In the genomic region with DNA sequence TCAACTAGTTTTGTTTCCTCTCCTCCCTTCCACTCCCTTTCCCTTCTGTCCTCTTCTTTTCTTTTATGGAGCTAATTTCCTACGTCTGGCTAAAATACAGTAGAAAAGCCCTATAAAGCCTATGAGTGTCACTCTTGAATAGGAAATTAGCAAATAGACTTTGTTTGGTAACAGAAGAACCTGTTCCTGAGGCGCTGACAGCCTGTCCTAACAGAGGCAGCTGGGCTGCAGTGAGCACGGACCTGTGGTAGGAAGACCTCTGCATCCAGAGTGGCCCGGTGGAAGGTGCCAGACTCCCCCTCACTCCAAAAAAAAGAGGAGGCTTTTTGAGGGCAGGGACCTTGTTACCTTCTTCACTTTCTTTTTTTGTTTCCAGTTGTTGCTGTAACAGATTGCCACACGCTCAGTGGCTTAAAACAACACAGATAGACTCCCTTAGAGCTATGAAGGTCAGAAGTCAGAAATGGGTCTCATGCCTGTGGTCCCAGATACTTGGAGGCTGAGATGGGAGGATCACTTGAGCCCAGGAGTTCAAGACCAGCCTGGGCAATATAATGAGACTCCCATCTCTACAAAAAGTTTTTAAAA, we compare ENCODE assay signal across 11 cellular contexts.
A peak's percentile ranks its signal among the peaks of the same experiment; 100 is the strongest.
DNase-seq lines count a peak whose midpoint lies in the region; ATAC-seq and TF ChIP-seq lines count a peak whose summit lies in the region.
"Had no signal": no experiment of that assay in that cellular context is flagged by ENCODE, and none has a peak within 500 bp of the region (broad histone marks: within the 10 kb centered on the region; RNA-seq: fewer than 3 reads in every experiment).

No MANE protein-coding gene starts in this region.

- CTCF ChIA-PET in Panc1 (lab: Charles Lee): no interaction called here

- 82% methylated on average over 5 of the region's 5 CpGs for WGBS in smooth muscle cell (ENCODE audit: low lambda C conversion rate)

- H3F3A ChIP-seq in smooth muscle cell (ENCODE audit: low read depth): peaks cover 9% of the 10 kb centered on the region

- H3K79me2 ChIP-seq in smooth muscle cell (ENCODE audit: low read depth): peaks cover 52% of the 10 kb centered on the region

- H3K4me3 ChIP-seq in HL-60 (replicated peaks; ENCODE audit: insufficient read depth, low read length) (no peak overlapping the region), Panc1 (ENCODE audit: low read depth in 2 of 2, low read length in 2 of 2) (no peak overlapping the region), smooth muscle cell (no peak overlapping the region)
- H3K4me3 ChIP-seq: body of pancreas had no signal

- DNase-seq in HL-60 (ENCODE audit: low read depth in 1 of 2, low spot score in 1 of 2): peak in 1 of 2 experiments; percentile 46
- no peak for DNase-seq in Panc1 (ENCODE audit: low read depth, low spot score)
- peak; percentile 65 for DNase-seq in left ventricle myocardium superior
- no peak for DNase-seq in smooth muscle cell (lab: John Stamatoyannopoulos, UW; ENCODE audit: unreplicated experiment)
- no peak for DNase-seq in anterior cingulate cortex (lab: John Stamatoyannopoulos, UW)
- no peak for DNase-seq in epidermal melanocyte (ENCODE audit: insufficient read length, low spot score)
- DNase-seq: activated CD8-positive, alpha-beta memory T cell treated with anti-CD3 and anti-CD28 coated beads, Interleukin-2, amount 50 U/mL, for 48 hours; NCI-H524 treated with DMSO at 0.1 percent for 48 hours had no signal

- no peak overlapping the region for H3K9ac ChIP-seq in smooth muscle cell (ENCODE audit: low read depth)

- no peak for ATAC-seq in Panc1
- peak; percentile 76 for ATAC-seq in left ventricle myocardium superior
- ATAC-seq in HG03039 (IDR thresholded peaks at IDR 0.05; ENCODE audit: unreplicated experiment): no peak
- ATAC-seq in HG02763 (IDR thresholded peaks at IDR 0.05; ENCODE audit: unreplicated experiment): no peak
- ATAC-seq: body of pancreas had no signal

- TF ChIP-seq CTCF in HL-60 (IDR thresholded peaks at IDR 0.05; ENCODE audit: insufficient read depth, low read length): no peak
- TF ChIP-seq CTCF in Panc1 (IDR thresholded peaks at IDR 0.05): no peak
- TF ChIP-seq CTCF in smooth muscle cell (IDR thresholded peaks at IDR 0.05; ENCODE audit: borderline replicate concordance, insufficient read depth, poor library complexity, severe bottlenecking): no peak

- intact Hi-C loops in Panc1 (cut with micrococcal nuclease; ENCODE audit: unreplicated experiment): no loop called here
- intact Hi-C loops in left ventricle myocardium superior (cut with micrococcal nuclease): no loop called here

- no peak overlapping the region for H3K4me2 ChIP-seq in smooth muscle cell

- H3K27me3 ChIP-seq in HL-60 (ENCODE audit: insufficient read depth, poor library complexity, severe bottlenecking) (no peaks in the 10 kb centered on the region), Panc1 (ENCODE audit: control insufficient read depth, insufficient read depth, low read length) (no peaks in the 10 kb centered on the region), smooth muscle cell (ENCODE audit: low read depth) (no peaks in the 10 kb centered on the region)
- H3K27me3 ChIP-seq: body of pancreas had no signal

- H3K27ac ChIP-seq in HL-60 (replicated peaks): peak overlapping the region; percentile 47
- peak overlapping the region; percentile 56 for H3K27ac ChIP-seq in Panc1 (ENCODE audit: low read length)
- peak overlapping the region; percentile 58 for H3K27ac ChIP-seq in smooth muscle cell (ENCODE audit: low read depth)
- H3K27ac ChIP-seq: body of pancreas had no signal

- H2AFZ ChIP-seq in smooth muscle cell (ENCODE audit: low read depth): no peak overlapping the region

- POLR2A ChIA-PET in Panc1 (lab: Charles Lee): no interaction called here

- peaks cover 83% of the 10 kb centered on the region for H4K20me1 ChIP-seq in smooth muscle cell (ENCODE audit: low read depth)

- H3K9me3 ChIP-seq in Panc1 (ENCODE audit: control insufficient read depth, insufficient read depth, low read depth, low read length) (no peaks in the 10 kb centered on the region), smooth muscle cell (replicated peaks; ENCODE audit: low read depth) (no peaks in the 10 kb centered on the region)
- H3K9me3 ChIP-seq: body of pancreas had no signal

- in situ Hi-C loops in Panc1 (cut with HindIII; ENCODE audit: low pct_unique_long_range_greater_than_20kb, low sequenced_read_pairs): no loop called here

- BruUV-seq in Panc1 (replicated peaks; lab: Mats Ljungman, UMichigan): no TSS peak

- no peaks in the 10 kb centered on the region; the same call in 1 of the 2 replicates for H3K36me3 ChIP-seq in Panc1 (ENCODE audit: control insufficient read depth, insufficient read depth, low read length)
- H3K36me3 ChIP-seq in smooth muscle cell (ENCODE audit: low read depth): no peaks in the 10 kb centered on the region

- H3K4me1 ChIP-seq in Panc1 (ENCODE audit: control insufficient read depth, insufficient read depth, low read length) (peaks cover 47% of the 10 kb centered on the region), smooth muscle cell (ENCODE audit: low read depth) (peaks cover 31% of the 10 kb centered on the region)
